1 cellular context compared by ENCODE assay signal in the genomic region with DNA sequence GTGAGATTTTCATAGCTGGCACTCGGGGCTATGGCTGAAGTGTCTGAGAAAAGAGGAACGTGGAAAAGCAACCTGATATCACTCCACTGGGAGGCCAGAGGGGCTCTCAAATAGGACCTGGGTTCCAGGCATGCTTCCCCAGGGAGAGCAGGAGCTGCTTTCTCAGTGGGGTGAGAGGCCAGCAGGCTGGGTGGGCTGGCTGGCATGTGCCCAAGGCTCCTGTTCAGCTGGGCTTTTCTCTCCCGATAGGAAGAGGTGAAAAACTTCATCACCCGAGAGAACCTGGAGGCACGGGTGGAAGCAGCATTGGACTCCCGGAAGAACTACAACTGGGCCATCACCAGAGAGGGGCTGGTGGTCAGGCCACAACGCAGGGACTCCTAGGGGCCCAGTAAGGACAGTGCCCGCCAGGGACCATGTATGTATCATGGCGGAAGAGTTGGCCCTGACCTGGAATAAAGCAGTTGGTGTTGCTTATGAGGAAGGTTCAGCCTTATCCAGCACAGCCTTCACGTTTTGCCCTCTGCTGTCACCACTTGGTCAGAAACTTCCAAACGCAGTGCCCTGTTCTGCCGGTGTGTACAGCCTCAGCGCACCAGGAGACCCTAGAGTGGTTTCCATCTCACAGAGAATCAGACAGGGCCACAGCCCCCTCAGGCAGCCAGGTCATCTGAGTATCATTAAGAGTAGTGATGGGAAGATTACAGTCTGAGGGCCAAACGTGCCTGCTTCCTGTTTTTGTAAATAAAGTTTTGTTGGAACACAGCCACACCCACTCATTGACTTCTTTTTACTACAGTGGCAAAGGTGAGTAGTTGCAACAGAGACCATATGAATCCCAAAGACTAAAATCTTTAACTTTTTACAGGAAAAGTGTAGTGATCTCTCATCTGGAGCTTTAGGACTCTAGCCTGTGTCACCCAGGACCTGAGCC.
TF ChIP-seq lines count a peak whose summit lies in the region.

No MANE protein-coding gene starts in this region.

TF ChIP-seq in endothelial cell of umbilical vein, 7 proteins besides CTCF, POLR2A, EP300 and RAD21:
- TF ChIP-seq MYC (IDR thresholded peaks at IDR 0.05; ENCODE audit: low read depth, low read length) (no peak), GATA2 (IDR thresholded peaks at IDR 0.05; ENCODE audit: insufficient read depth, insufficient read length, low read depth, low read length) (no peak), MAX (IDR thresholded peaks at IDR 0.05; ENCODE audit: insufficient read depth, insufficient read length) (no peak)
